Comparison of ENCODE assay signal across 10 cellular contexts in the genomic region with DNA sequence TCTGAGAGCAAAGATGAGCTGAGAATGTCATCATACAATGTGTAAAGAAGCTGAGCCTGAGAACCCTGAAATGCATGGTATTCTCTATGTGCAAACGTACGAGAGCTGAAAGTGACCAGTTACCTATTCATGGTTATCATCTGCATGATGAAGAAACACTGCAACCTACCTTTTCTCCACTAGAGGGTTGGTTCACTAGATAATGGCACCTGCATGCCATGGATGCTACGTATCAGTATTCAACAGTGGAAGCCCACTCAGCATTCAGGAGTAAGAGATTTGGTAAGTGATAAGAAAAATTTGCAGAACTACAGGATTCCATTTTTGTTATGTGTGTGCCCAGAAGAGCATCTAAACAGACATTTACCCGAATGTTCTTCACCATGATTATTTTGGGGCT.
A peak's percentile ranks its signal among the peaks of the same experiment; 100 is the strongest.
DNase-seq lines count a peak whose midpoint lies in the region; ATAC-seq and TF ChIP-seq lines count a peak whose summit lies in the region.
"Had no signal": no experiment of that assay in that cellular context is flagged by ENCODE, and none has a peak within 500 bp of the region (broad histone marks: within the 10 kb centered on the region; RNA-seq: fewer than 3 reads in every experiment).

No MANE protein-coding gene starts in this region.

- H3K4me3 Mint-ChIP-seq in nephron progenitor cell, result no peak overlapping the region
- H3K4me3 Mint-ChIP-seq: activated CD8-positive, alpha-beta memory T cell treated with anti-CD3 and anti-CD28 coated beads, Interleukin-2, amount 10 ng/mL, durations not matched to agents 7 days and 5 days had no signal

- no peak for ATAC-seq in HG02798 (IDR thresholded peaks at IDR 0.05; ENCODE audit: poor library complexity, unreplicated experiment)
- no peak for ATAC-seq in HG02852 (IDR thresholded peaks at IDR 0.05; ENCODE audit: unreplicated experiment)
- ATAC-seq: activated CD8-positive, alpha-beta memory T cell treated with anti-CD3 and anti-CD28 coated beads, Interleukin-2, amount 10 ng/mL, durations not matched to agents 7 days and 5 days had no signal

- peaks cover 14% of the 10 kb centered on the region for H3K27me3 Mint-ChIP-seq in nephron progenitor cell (ENCODE audit: low read depth, poor library complexity)

- H3K9me3 ChIP-seq in WERI-Rb-1 (ENCODE audit: severe bottlenecking), result no peaks in the 10 kb centered on the region
- H3K9me3 ChIP-seq: uterus had no signal

- H3K9me3 Mint-ChIP-seq in nephron progenitor cell, result peaks cover 12% of the 10 kb centered on the region

- H3K4me3 ChIP-seq in LNCaP clone FGC (ENCODE audit: low read depth, low read length), result no peak overlapping the region
- H3K4me3 ChIP-seq in WERI-Rb-1 (ENCODE audit: low read depth, low read length), result no peak overlapping the region
- H3K4me3 ChIP-seq: uterus had no signal

- DNase-seq in NCI-H1436 (lab: John Stamatoyannopoulos, UW) (peak; percentile 4), NCI-H1436 treated with DMSO at 0.1 percent for 48 hours (lab: John Stamatoyannopoulos, UW) (no peak), LNCaP clone FGC (ENCODE audit: low read depth) (no peak), WERI-Rb-1 (no peak), nephron progenitor cell (no peak), activated gamma-delta T cell (lab: John Stamatoyannopoulos, UW) (no peak)
- DNase-seq: activated CD8-positive, alpha-beta memory T cell treated with anti-CD3 and anti-CD28 coated beads, Interleukin-2, amount 10 ng/mL, durations not matched to agents 7 days and 5 days; uterus had no signal

- TF ChIP-seq CTCF in LNCaP clone FGC (IDR thresholded peaks at IDR 0.05; ENCODE audit: control insufficient read depth, extremely low read depth, insufficient read depth) (peak; percentile 33; the same call in 1 of the 2 replicates), WERI-Rb-1 (IDR thresholded peaks at IDR 0.05; ENCODE audit: low read depth, low read length) (peak; percentile 51; the same call in 1 of the 2 replicates), nephron progenitor cell (IDR thresholded peaks at IDR 0.05) (peak; percentile 20)

- no peaks in the 10 kb centered on the region for H3K36me3 Mint-ChIP-seq in nephron progenitor cell (ENCODE audit: low read depth)
- H3K36me3 Mint-ChIP-seq: activated CD8-positive, alpha-beta memory T cell treated with anti-CD3 and anti-CD28 coated beads, Interleukin-2, amount 10 ng/mL, durations not matched to agents 7 days and 5 days had no signal

- no peaks in the 10 kb centered on the region for H3K36me3 ChIP-seq in WERI-Rb-1
- H3K36me3 ChIP-seq: uterus had no signal

- no peaks in the 10 kb centered on the region for H3K27me3 ChIP-seq in WERI-Rb-1 (ENCODE audit: insufficient read depth, low read depth, severe bottlenecking)
- H3K27me3 ChIP-seq: uterus had no signal

- H3K4me1 Mint-ChIP-seq in nephron progenitor cell, result peaks cover 7% of the 10 kb centered on the region
- H3K4me1 Mint-ChIP-seq: activated CD8-positive, alpha-beta memory T cell treated with anti-CD3 and anti-CD28 coated beads, Interleukin-2, amount 10 ng/mL, durations not matched to agents 7 days and 5 days had no signal

- H3K27ac Mint-ChIP-seq in nephron progenitor cell, result no peak overlapping the region
- H3K27ac Mint-ChIP-seq: activated CD8-positive, alpha-beta memory T cell treated with anti-CD3 and anti-CD28 coated beads, Interleukin-2, amount 10 ng/mL, durations not matched to agents 7 days and 5 days had no signal

- H3K27ac ChIP-seq in WERI-Rb-1, result no peak overlapping the region
- H3K27ac ChIP-seq: uterus had no signal
